Comparison of ENCODE assay signal across 12 cellular contexts in genomic region chr5:131272365-131273123, GRCh38. TPM values are rescaled to one million over a fixed set of nuclear protein-coding genes. Genes with fewer than 3 reads are reported as not detected.
DNase-seq lines count a peak whose midpoint lies in the region; ATAC-seq and TF ChIP-seq lines count a peak whose summit lies in the region.
"Had no signal": no experiment of that assay in that cellular context is flagged by ENCODE, and none has a peak within 500 bp of the region (broad histone marks: within the 10 kb centered on the region; RNA-seq: fewer than 3 reads in every experiment).

No MANE protein-coding gene starts in this region.

- H3K9me3 Mint-ChIP-seq in CD8-positive, alpha-beta memory T cell: no peaks in the 10 kb centered on the region

- ATAC-seq in GM18868 (IDR thresholded peaks at IDR 0.05; ENCODE audit: unreplicated experiment): peak; percentile 51
- no peak for ATAC-seq in HG03025 (IDR thresholded peaks at IDR 0.05; ENCODE audit: low FRiP score, unreplicated experiment)
- no peak for ATAC-seq in GM18517 (IDR thresholded peaks at IDR 0.05; ENCODE audit: unreplicated experiment)

- peak overlapping the region; percentile 44 for H3K4me2 ChIP-seq in MM.1S (ENCODE audit: low read depth, low read length)
- no peak overlapping the region for H3K4me2 ChIP-seq in smooth muscle cell

- H3K79me2 ChIP-seq in MM.1S (ENCODE audit: low read length) (peaks cover 98% of the 10 kb centered on the region), smooth muscle cell (ENCODE audit: low read depth) (peaks cover 97% of the 10 kb centered on the region)

- peak overlapping the region; percentile 30 for H3K27ac ChIP-seq in CD8-positive, alpha-beta memory T cell (ENCODE audit: low read depth, low read length)
- H3K27ac ChIP-seq in MM.1S (ENCODE audit: low read length) (peak overlapping the region; percentile 41; the same call in 1 of the 2 replicates), smooth muscle cell (ENCODE audit: low read depth) (no peak overlapping the region)
- H3K27ac ChIP-seq in effector memory CD4-positive, alpha-beta T cell (ENCODE audit: insufficient read depth, low read length, poor library complexity, severe bottlenecking): peak overlapping the region; percentile 79
- H3K27ac ChIP-seq: cardiac muscle cell, RWPE1 had no signal

- H2AFZ ChIP-seq in MM.1S (ENCODE audit: low read length) (no peak overlapping the region), smooth muscle cell (ENCODE audit: low read depth) (no peak overlapping the region)

- POLR2A ChIA-PET in CD8-positive, alpha-beta memory T cell (lab: Charles Lee): interaction anchor here (0.7 to 4.8 kb wide), 4 partner anchors 8 to 21 kb away, joined by 3 to 44 read pairs (median 3); partner anchors contain the start of gene CDC42SE2

- H3K9me2 ChIP-seq in MM.1S (replicated peaks; ENCODE audit: insufficient read depth, low read length): no peaks in the 10 kb centered on the region

- peak in 2 of 5 donors; percentile 61 to 79 for DNase-seq in CD8-positive, alpha-beta memory T cell
- DNase-seq in MM.1S (peak; percentile 69), AG08396 (ENCODE audit: low spot score) (no peak), smooth muscle cell (lab: John Stamatoyannopoulos, UW; ENCODE audit: unreplicated experiment) (no peak)
- no peak for DNase-seq in effector memory CD4-positive, alpha-beta T cell
- DNase-seq: foreskin melanocyte had no signal

- peak overlapping the region; percentile 77 to 93 (median 82) for H3K4me3 Mint-ChIP-seq in CD8-positive, alpha-beta memory T cell

- H3K4me3 ChIP-seq in CD8-positive, alpha-beta memory T cell (ENCODE audit: low read length): peak overlapping the region; percentile 46
- no peak overlapping the region for H3K4me3 ChIP-seq in MM.1S (ENCODE audit: low read length)
- peak overlapping the region; percentile 30 for H3K4me3 ChIP-seq in effector memory CD4-positive, alpha-beta T cell (ENCODE audit: insufficient read depth, low read depth, low read length, poor library complexity, severe bottlenecking)
- H3K4me3 ChIP-seq in smooth muscle cell: no peak overlapping the region
- H3K4me3 ChIP-seq: cardiac muscle cell had no signal

- peaks cover 45% of the 10 kb centered on the region for H3F3A ChIP-seq in MM.1S (ENCODE audit: insufficient read depth, low read length)
- H3F3A ChIP-seq in smooth muscle cell (ENCODE audit: low read depth): no peaks in the 10 kb centered on the region

- no peaks in the 10 kb centered on the region for H3K9me3 ChIP-seq in CD8-positive, alpha-beta memory T cell (ENCODE audit: low read length)
- H3K9me3 ChIP-seq in MM.1S (replicated peaks; ENCODE audit: insufficient read depth, low read length) (no peaks in the 10 kb centered on the region), smooth muscle cell (replicated peaks; ENCODE audit: low read depth) (no peaks in the 10 kb centered on the region)
- H3K9me3 ChIP-seq in effector memory CD4-positive, alpha-beta T cell (ENCODE audit: control insufficient read depth, low read length): no peaks in the 10 kb centered on the region

- H3K36me3 ChIP-seq in CD8-positive, alpha-beta memory T cell (ENCODE audit: insufficient read depth, low read length): no peaks in the 10 kb centered on the region
- peaks cover 3% of the 10 kb centered on the region; the same call in 1 of the 2 replicates for H3K36me3 ChIP-seq in MM.1S (replicated peaks; ENCODE audit: insufficient read depth, low read length)
- no peaks in the 10 kb centered on the region for H3K36me3 ChIP-seq in effector memory CD4-positive, alpha-beta T cell (ENCODE audit: control insufficient read depth, insufficient read depth, low read length)
- no peaks in the 10 kb centered on the region for H3K36me3 ChIP-seq in smooth muscle cell (ENCODE audit: low read depth)
- H3K36me3 ChIP-seq: cardiac muscle cell had no signal

- H3K27me3 Mint-ChIP-seq in CD8-positive, alpha-beta memory T cell: peaks cover 0 to 5% of the 10 kb centered on the region in 2 donors
- H3K27me3 Mint-ChIP-seq: progenitor cell of endocrine pancreas had no signal

- H3K9ac ChIP-seq in MM.1S (ENCODE audit: low read length) (no peak overlapping the region), smooth muscle cell (ENCODE audit: low read depth) (no peak overlapping the region)

- H3K4me1 ChIP-seq in CD8-positive, alpha-beta memory T cell (ENCODE audit: insufficient read depth, low read length): peaks cover 91% of the 10 kb centered on the region
- H3K4me1 ChIP-seq in MM.1S (ENCODE audit: low read length): peaks cover 34% of the 10 kb centered on the region
- H3K4me1 ChIP-seq in effector memory CD4-positive, alpha-beta T cell (ENCODE audit: control insufficient read depth, insufficient read depth, low read length, poor library complexity, severe bottlenecking): peaks cover 28% of the 10 kb centered on the region
- no peaks in the 10 kb centered on the region for H3K4me1 ChIP-seq in smooth muscle cell (ENCODE audit: low read depth)

- H3K4me1 Mint-ChIP-seq in CD8-positive, alpha-beta memory T cell: peaks cover 69 to 88% (median 80%) of the 10 kb centered on the region in 3 donors

- H3K27ac Mint-ChIP-seq in CD8-positive, alpha-beta memory T cell: peak overlapping the region; percentile 88 to 99 (median 96)
- H3K27ac Mint-ChIP-seq: progenitor cell of endocrine pancreas had no signal

- peaks cover 4% of the 10 kb centered on the region; the same call in 1 of the 2 replicates for H4K20me1 ChIP-seq in MM.1S (ENCODE audit: insufficient read depth, low read length)
- peaks cover 73% of the 10 kb centered on the region for H4K20me1 ChIP-seq in smooth muscle cell (ENCODE audit: low read depth)

- CTCF ChIA-PET in CD8-positive, alpha-beta memory T cell (lab: Charles Lee): interaction anchor here (0.7 to 4.3 kb wide), 4 partner anchors 8 to 111 kb away, joined by 3 to 24 read pairs (median 5); partner anchors contain the start of gene CDC42SE2

- H3K36me3 Mint-ChIP-seq in CD8-positive, alpha-beta memory T cell: peaks cover 0 to 43% (median 6%) of the 10 kb centered on the region in 3 donors

- TF ChIP-seq CTCF in MM.1S (IDR thresholded peaks at IDR 0.05; ENCODE audit: low read length) (no peak), smooth muscle cell (IDR thresholded peaks at IDR 0.05; ENCODE audit: borderline replicate concordance, insufficient read depth, poor library complexity, severe bottlenecking) (no peak)

- WGBS in smooth muscle cell (ENCODE audit: low lambda C conversion rate): 87% methylated on average over 6 of the region's 6 CpGs

- H3K27me3 ChIP-seq in CD8-positive, alpha-beta memory T cell (ENCODE audit: insufficient read depth, low read length, poor library complexity, severe bottlenecking): no peaks in the 10 kb centered on the region
- no peaks in the 10 kb centered on the region for H3K27me3 ChIP-seq in MM.1S (replicated peaks; ENCODE audit: insufficient read depth, low read length)
- H3K27me3 ChIP-seq in effector memory CD4-positive, alpha-beta T cell (replicated peaks; ENCODE audit: control insufficient read depth, insufficient read depth, low read length, poor library complexity, severe bottlenecking): no peaks in the 10 kb centered on the region
- no peaks in the 10 kb centered on the region for H3K27me3 ChIP-seq in smooth muscle cell (ENCODE audit: low read depth)
- H3K27me3 ChIP-seq: cardiac muscle cell had no signal

RNA-seq across cellular contexts. Expression of gene CDC42SE2, which starts 8.7 kb away (rescaled TPM):
- total RNA-seq in CD8-positive, alpha-beta memory T cell: 100 to 1,000 TPM; 125 to 131 TPM
- polyA plus RNA-seq in CD8-positive, alpha-beta memory T cell: 460 TPM
- total RNA-seq in smooth muscle cell: 24.0 and 31.5 TPM in 2 replicates
- polyA plus RNA-seq in smooth muscle cell: 12.6 and 16.4 TPM in 2 replicates

Comparison
In these comparisons a context has a peak if more than half of its experiments do, and no peak if none do; other contexts are left out.
1. H3K4me3 ChIP-seq: peak in CD8-positive, alpha-beta memory T cell (single experiment) and effector memory CD4-positive, alpha-beta T cell (single experiment); none in MM.1S (single experiment) and smooth muscle cell (single experiment).